ENCODE assay signal across 8 cellular contexts in genomic region chr3:38323060-38323459, GRCh38. TPM values are rescaled to one million over a fixed set of nuclear protein-coding genes. Genes with fewer than 3 reads are reported as not detected.
"Had no signal": no experiment of that assay in that cellular context is flagged by ENCODE, and none has a peak within 500 bp of the region (broad histone marks: within the 10 kb centered on the region; RNA-seq: fewer than 3 reads in every experiment).

No MANE protein-coding gene starts in this region.

- ATAC-seq: GM12878 had no signal

- FAIRE-seq: G401.6, GM12878, GM12891, GM12892, GM18507, GM19239 had no signal

- DNase-seq: GDM1 had no signal

- H3K4me3 ChIP-seq: GM12878 had no signal

RNA-seq across cellular contexts. Expression of gene SLC22A14, which starts 41.0 kb away (rescaled TPM):
- total RNA-seq: G401, GM12878 had no signal
- polyA plus RNA-seq: GM12878 had no signal

RNA-seq across cellular contexts. Expression of gene SLC22A13, which starts 57.4 kb away (rescaled TPM):
- total RNA-seq: G401 had no signal
